In genomic region chr4:112231779-112232713, GRCh38 we compare ENCODE assay signal across 8 cellular contexts.
DNase-seq lines count a peak whose midpoint lies in the region; ATAC-seq lines count a peak whose summit lies in the region.

Gene AP1AR (plus strand): TSS chr4:112231787. CDS start chr4:112232092, 305 bp downstream.

- ATAC-seq in GM18909 (IDR thresholded peaks at IDR 0.05; ENCODE audit: poor library complexity, unreplicated experiment) (peak; percentile 67), HG03159 (IDR thresholded peaks at IDR 0.05; ENCODE audit: unreplicated experiment) (peak; percentile 68)

- H3K27ac ChIP-seq in cingulate gyrus (ENCODE audit: low read depth, low read length) (peak within 1 kb of the TSS; percentile 97), layer of hippocampus (ENCODE audit: low read depth, low read length) (peak within 1 kb of the TSS; percentile 97)

- H3K27me3 ChIP-seq in layer of hippocampus (ENCODE audit: control insufficient read depth, insufficient read depth, low read length), result no peaks in the 10 kb centered on the region

- DNase-seq in Ammon's horn (ENCODE audit: low spot score), result peak; percentile 83
- peak; percentile 28 for DNase-seq in NCI-H446 treated with DMSO at 0.1 percent for 48 hours (lab: John Stamatoyannopoulos, UW)
- DNase-seq in activated CD4-positive, alpha-beta T cell treated with anti-CD3 and anti-CD28 coated beads for 4 hours, result peak; percentile 70 to 78
- DNase-seq in stimulated activated CD4-positive, alpha-beta T cell treated with anti-CD3 and anti-CD28 coated beads, Interleukin-1b, Interleukin-23, amount 100 ng/mL, for 48 hours, result peak; percentile 73

Comparison
In these comparisons a context has a peak if more than half of its experiments do, and no peak if none do; other contexts are left out.
1. Peak in every context shown above with its lines: DNase-seq, ATAC-seq and H3K27ac ChIP-seq.
2. DNase-seq: peak in every context shown above with its lines; median percentile 83 in Ammon's horn; 74 in activated CD4-positive, alpha-beta T cell treated with anti-CD3 and anti-CD28 coated beads for 4 hours; 73 in stimulated activated CD4-positive, alpha-beta T cell treated with anti-CD3 and anti-CD28 coated beads, Interleukin-1b, Interleukin-23, amount 100 ng/mL, for 48 hours; 28 in NCI-H446 treated with DMSO at 0.1 percent for 48 hours.